Comparison of ENCODE assay signal across 8 cellular contexts in genomic region chr15:65529754-65530317, GRCh38. TPM values are rescaled to one million over a fixed set of nuclear protein-coding genes. Genes with fewer than 3 reads are reported as not detected.
DNase-seq lines count a peak whose midpoint lies in the region; ATAC-seq and TF ChIP-seq lines count a peak whose summit lies in the region.

No MANE protein-coding gene starts in this region.

- H3K27me3 ChIP-seq in heart left ventricle: no peaks in the 10 kb centered on the region
- H3K27me3 ChIP-seq in smooth muscle cell (ENCODE audit: low read depth): no peaks in the 10 kb centered on the region

- peak overlapping the region; percentile 82 for H2AFZ ChIP-seq in smooth muscle cell (ENCODE audit: low read depth)

- peaks cover 34% of the 10 kb centered on the region for H4K20me1 ChIP-seq in smooth muscle cell (ENCODE audit: low read depth)

- peak overlapping the region; percentile 99 for H3K4me2 ChIP-seq in smooth muscle cell

- H3K79me2 ChIP-seq in smooth muscle cell (ENCODE audit: low read depth): peaks cover 39% of the 10 kb centered on the region

- DNase-seq in SK-N-MC (ENCODE audit: low read depth, low spot score): no peak
- no peak for DNase-seq in heart left ventricle
- DNase-seq in smooth muscle cell (lab: John Stamatoyannopoulos, UW; ENCODE audit: unreplicated experiment): no peak
- no peak for DNase-seq in NCI-H345 (lab: John Stamatoyannopoulos, UW)
- DNase-seq in HCEC 1CT: no peak
- no peak for DNase-seq in GM10266 (ENCODE audit: extremely low spot score)

- H3K4me1 ChIP-seq in heart left ventricle (peaks cover 0 to 32% (median 14%) of the 10 kb centered on the region in 12 donors), smooth muscle cell (ENCODE audit: low read depth) (peaks cover 19% of the 10 kb centered on the region)

- peaks cover 9% of the 10 kb centered on the region; the same call in 1 of the 2 replicates for H3K36me3 ChIP-seq in SK-N-MC (ENCODE audit: insufficient read depth, low read length)
- no peaks in the 10 kb centered on the region for H3K36me3 ChIP-seq in heart left ventricle
- no peaks in the 10 kb centered on the region for H3K36me3 ChIP-seq in smooth muscle cell (ENCODE audit: low read depth)

- no peaks in the 10 kb centered on the region for H3K9me3 ChIP-seq in SK-N-MC (ENCODE audit: low read depth, low read length)
- H3K9me3 ChIP-seq in heart left ventricle: no peaks in the 10 kb centered on the region
- H3K9me3 ChIP-seq in smooth muscle cell (replicated peaks; ENCODE audit: low read depth): no peaks in the 10 kb centered on the region

- peak overlapping the region; percentile 15; the same call in 1 of the 2 replicates for H3K27ac ChIP-seq in SK-N-MC
- H3K27ac ChIP-seq in heart left ventricle: peak overlapping the region in 10 of 12 donors; percentile 52 to 81 (median 76)
- H3K27ac ChIP-seq in smooth muscle cell (ENCODE audit: low read depth): no peak overlapping the region

- intact Hi-C loops in heart left ventricle (cut with DNase I): loop anchor here in 1 of 10 donors (2.0 kb wide), 1 partner anchor 81 kb away; the partner anchor contains the start of gene INTS14

- H3K9ac ChIP-seq in SK-N-MC (ENCODE audit: insufficient read length) (peak overlapping the region; percentile 95), smooth muscle cell (ENCODE audit: low read depth) (peak overlapping the region; percentile 26)

- 54 to 63% (median 58%) methylated on average over 14 of the region's 14 CpGs for WGBS in heart left ventricle, 4 donors
- 44% methylated on average over 14 of the region's 14 CpGs for WGBS in smooth muscle cell (ENCODE audit: low lambda C conversion rate)

- no peak for TF ChIP-seq POLR2A in heart left ventricle (IDR thresholded peaks at IDR 0.05)

- TF ChIP-seq CTCF in heart left ventricle (IDR thresholded peaks at IDR 0.05): no peak
- no peak for TF ChIP-seq CTCF in smooth muscle cell (IDR thresholded peaks at IDR 0.05; ENCODE audit: borderline replicate concordance, insufficient read depth, poor library complexity, severe bottlenecking)
- TF ChIP-seq CTCF in GM10266 (IDR thresholded peaks at IDR 0.05; ENCODE audit: control insufficient read depth, insufficient read depth, low read depth, missing control alignments): no peak

- peaks cover 7% of the 10 kb centered on the region for H3F3A ChIP-seq in smooth muscle cell (ENCODE audit: low read depth)

- H3K4me3 ChIP-seq in SK-N-MC (peak overlapping the region; percentile 98), heart left ventricle (peak overlapping the region; percentile 54 to 97 (median 83)), smooth muscle cell (peak overlapping the region; percentile 86)

- peak; percentile 6 for ATAC-seq in GM21723 (IDR thresholded peaks at IDR 0.05; ENCODE audit: unreplicated experiment)
- ATAC-seq in heart left ventricle: peak in 1 of 4 donors; percentile 4
- ATAC-seq in HG03520 (IDR thresholded peaks at IDR 0.05; ENCODE audit: unreplicated experiment): no peak

RNA-seq across cellular contexts. Expression of gene HACD3, which starts 0.4 kb away (rescaled TPM):
- 10 to 100 TPM in 4 of 9 donors, 1 to 10 TPM in 5; 6.2 to 16.7 (median 9.8) TPM for total RNA-seq in heart left ventricle
- 10 to 100 TPM in 1 of 2 donors, 1 to 10 TPM in 1; 3.2 to 11.2 TPM for polyA plus RNA-seq in heart left ventricle
- total RNA-seq in smooth muscle cell: 105 and 107 TPM in 2 replicates
- 57.5 and 73.8 TPM in 2 replicates for polyA plus RNA-seq in smooth muscle cell

RNA-seq across cellular contexts. Expression of gene DPP8, which starts 12.3 kb away (rescaled TPM):
- total RNA-seq in heart left ventricle (10 to 100 TPM; 34.9 to 44.5 (median 39.5) TPM), smooth muscle cell (30.2 and 36.4 TPM in 2 replicates)
- polyA plus RNA-seq in heart left ventricle (10 to 100 TPM in 1 of 2 donors, 1 to 10 TPM in 1; 10.0 to 22.0 TPM), smooth muscle cell (25.6 and 30.8 TPM in 2 replicates)
